21 cellular contexts compared by ENCODE assay signal in genomic region chr1:109187127-109187526, GRCh38. TPM values are rescaled to one million over a fixed set of nuclear protein-coding genes. Genes with fewer than 3 reads are reported as not detected.
DNase-seq lines count a peak whose midpoint lies in the region; ATAC-seq and TF ChIP-seq lines count a peak whose summit lies in the region.
"Had no signal": no experiment of that assay in that cellular context is flagged by ENCODE, and none has a peak within 500 bp of the region (broad histone marks: within the 10 kb centered on the region; RNA-seq: fewer than 3 reads in every experiment).

No MANE protein-coding gene starts in this region.

- H3K27me3 ChIP-seq in fibroblast of lung (ENCODE audit: control insufficient read depth, insufficient read depth, low read length) (no peaks in the 10 kb centered on the region), neutrophil (no peaks in the 10 kb centered on the region), upper lobe of left lung (no peaks in the 10 kb centered on the region), osteoblast (ENCODE audit: insufficient read depth, low read length) (no peaks in the 10 kb centered on the region)
- H3K27me3 ChIP-seq: pancreas had no signal

- H3K27ac ChIP-seq in angular gyrus (ENCODE audit: low read depth, low read length) (peak overlapping the region; percentile 90), fibroblast of lung (ENCODE audit: insufficient read depth, low read length) (no peak overlapping the region), neutrophil (peak overlapping the region; percentile 91), upper lobe of left lung (peak overlapping the region; percentile 30 to 88 (median 82)), osteoblast (ENCODE audit: low read depth, low read length) (no peak overlapping the region)
- H3K27ac ChIP-seq: pancreas had no signal

- WGBS in upper lobe of left lung, 2 donors = 77 to 84% methylated on average over 5 of the region's 5 CpGs

- no peak overlapping the region for H3K9ac ChIP-seq in fibroblast of lung (ENCODE audit: insufficient read depth, low read length)

- H3K4me2 ChIP-seq in fibroblast of lung (ENCODE audit: extremely low read depth, insufficient read depth, low read length) (no peak overlapping the region), osteoblast (ENCODE audit: insufficient read depth, low read length) (no peak overlapping the region)

- H3K4me1 ChIP-seq in fibroblast of lung (ENCODE audit: control insufficient read depth, extremely low read depth, insufficient read depth, low read length) (peaks cover 8% of the 10 kb centered on the region), neutrophil (ENCODE audit: control insufficient read depth in 1 of 2, insufficient read depth in 1 of 2, low read depth in 1 of 2, low read length in 1 of 2) (peaks cover 69 to 77% of the 10 kb centered on the region in 2 experiments), upper lobe of left lung (peaks cover 23 to 44% (median 28%) of the 10 kb centered on the region in 4 donors), osteoblast (ENCODE audit: insufficient read depth, low read length) (peaks cover 12% of the 10 kb centered on the region)

- H3K79me2 ChIP-seq in fibroblast of lung (ENCODE audit: control insufficient read depth, insufficient read depth, low read length) = no peaks in the 10 kb centered on the region
- no peaks in the 10 kb centered on the region for H3K79me2 ChIP-seq in osteoblast (ENCODE audit: insufficient read depth, low read length)

- H3K9me3 ChIP-seq in fibroblast of lung (ENCODE audit: control insufficient read depth, insufficient read depth, low read depth, low read length) (no peaks in the 10 kb centered on the region), neutrophil (no peaks in the 10 kb centered on the region), upper lobe of left lung (no peaks in the 10 kb centered on the region), osteoblast (ENCODE audit: low read depth, low read length) (peaks cover 5% of the 10 kb centered on the region)
- H3K9me3 ChIP-seq: pancreas had no signal

- peak overlapping the region; percentile 59 for H2AFZ ChIP-seq in fibroblast of lung (ENCODE audit: low read length)
- H2AFZ ChIP-seq in osteoblast (ENCODE audit: low read length) = no peak overlapping the region

- no peak for TF ChIP-seq CTCF in fibroblast of lung (conservative IDR thresholded peaks at IDR 0.05 in 1 of 2, IDR thresholded peaks at IDR 0.05 in 1 of 2; ENCODE audit: low read depth in 1 of 2, low read length in 2 of 2)
- no peak for TF ChIP-seq CTCF in neutrophil (IDR thresholded peaks at IDR 0.05)
- no peak for TF ChIP-seq CTCF in upper lobe of left lung (IDR thresholded peaks at IDR 0.05)
- TF ChIP-seq CTCF in osteoblast (IDR thresholded peaks at IDR 0.05; ENCODE audit: extremely low read depth, low read depth, low read length) = no peak

- DNase-seq in fibroblast of lung (ENCODE audit: low read depth in 2 of 2) (no peak), upper lobe of left lung (peak in 1 of 2 donors; percentile 25), osteoblast (ENCODE audit: insufficient read length, low spot score, missing footprints) (no peak), NCI-H2081 treated with DMSO at 0.1 percent for 48 hours (lab: John Stamatoyannopoulos, UW) (no peak)
- DNase-seq: activated CD8-positive, alpha-beta memory T cell treated with anti-CD3 and anti-CD28 coated beads for 24 hours; activated gamma-delta T cell treated with Interleukin-2 at 50 U/mL for 16 hours; activated naive CD8-positive, alpha-beta T cell treated with anti-CD3 and anti-CD28 coated beads, Interleukin-2, amount 50 U/mL, for 24 hours; activated T-cell treated with anti-CD3 and anti-CD28 coated beads, Interleukin-2, amount 50 U/mL, for 1 hour; EL; H9; mesendoderm; naive B cell; NCI-H187 treated with DMSO at 0.1 percent for 48 hours; NCI-H526 treated with DMSO at 0.1 percent for 48 hours; pancreas; RPMI8226; stimulated activated CD4-positive, alpha-beta T cell treated with anti-CD3 and anti-CD28 coated beads, Interleukin-15, amount 100 ng/mL, for 24 hours; stimulated activated naive CD8-positive, alpha-beta T cell treated with anti-CD3 and anti-CD28 coated beads, Interleukin-15, Interleukin-2, amounts not matched to agents 100 U/mL and 50 U/mL, for 24 hours had no signal

- no peak for ATAC-seq in upper lobe of left lung (ENCODE audit: low FRiP score in 2 of 2)
- no peak for ATAC-seq in HG03280 (IDR thresholded peaks at IDR 0.05; ENCODE audit: unreplicated experiment)
- ATAC-seq: activated naive CD8-positive, alpha-beta T cell treated with anti-CD3 and anti-CD28 coated beads, Interleukin-2, amount 50 U/mL, for 24 hours; stimulated activated naive CD8-positive, alpha-beta T cell treated with anti-CD3 and anti-CD28 coated beads, Interleukin-15, Interleukin-2, amounts not matched to agents 100 U/mL and 50 U/mL, for 24 hours had no signal

- H4K20me1 ChIP-seq in fibroblast of lung (ENCODE audit: control insufficient read depth, extremely low read depth, insufficient read depth, low read length) = no peaks in the 10 kb centered on the region
- H4K20me1 ChIP-seq in osteoblast (ENCODE audit: insufficient read depth, low read length) = no peaks in the 10 kb centered on the region

- no peak for TF ChIP-seq POLR2A in upper lobe of left lung (IDR thresholded peaks at IDR 0.05)

- no peaks in the 10 kb centered on the region for H3K36me3 ChIP-seq in fibroblast of lung (ENCODE audit: control insufficient read depth, insufficient read depth, low read length)
- H3K36me3 ChIP-seq in neutrophil = peaks cover 32% of the 10 kb centered on the region
- no peaks in the 10 kb centered on the region for H3K36me3 ChIP-seq in upper lobe of left lung
- H3K36me3 ChIP-seq in osteoblast (ENCODE audit: insufficient read depth, low read length) = no peaks in the 10 kb centered on the region

- no peak for TF ChIP-seq EP300 in upper lobe of left lung (IDR thresholded peaks at IDR 0.05)

- H3K4me3 ChIP-seq in fibroblast of lung (replicated peaks in 1 of 4; ENCODE audit: control extremely low read depth in 1 of 4, insufficient read depth in 1 of 4, low read depth in 3 of 4, low read length in 4 of 4) (no peak overlapping the region), neutrophil (ENCODE audit: low read depth in 1 of 2, low read length in 1 of 2) (no peak overlapping the region), upper lobe of left lung (no peak overlapping the region), osteoblast (ENCODE audit: insufficient read depth, low read length) (no peak overlapping the region)
- H3K4me3 ChIP-seq: pancreas had no signal

RNA-seq across cellular contexts. Expression of gene SARS1, which starts 26.6 kb away (rescaled TPM):
- total RNA-seq in fibroblast of lung (429 and 437 TPM in 2 replicates), upper lobe of left lung (100 to 1,000 TPM; 126 to 212 (median 160) TPM), osteoblast (361 and 392 TPM in 2 replicates)
- polyA plus RNA-seq in fibroblast of lung = 229 and 237 TPM in 2 replicates
- 209 and 230 TPM in 2 replicates for polyA plus RNA-seq in fibroblast of lung (2012)
- 113 and 165 TPM in 2 replicates for polyA minus RNA-seq in fibroblast of lung (ENCODE audit: low replicate concordance)

Comparison
In these comparisons a context has a peak if more than half of its experiments do, and no peak if none do; other contexts are left out.
1. H3K27ac ChIP-seq: peak in angular gyrus (single experiment), neutrophil (single experiment) and upper lobe of left lung (4 of 4); none in fibroblast of lung (single experiment) and osteoblast (single experiment).